In genomic region chr18:79488311-79489047, GRCh38 we compare ENCODE assay signal across 21 cellular contexts.
DNase-seq lines count a peak whose midpoint lies in the region; ATAC-seq and TF ChIP-seq lines count a peak whose summit lies in the region.
"Had no signal": no experiment of that assay in that cellular context is flagged by ENCODE, and none has a peak within 500 bp of the region (broad histone marks: within the 10 kb centered on the region; RNA-seq: fewer than 3 reads in every experiment).

No MANE protein-coding gene starts in this region.

- H2BK5ac ChIP-seq in neuronal stem cell (ENCODE audit: low read length), result peak overlapping the region; percentile 80

- H2BK12ac ChIP-seq in neuronal stem cell (ENCODE audit: low read length), result no peak overlapping the region

- H3K4me1 ChIP-seq in left ventricle myocardium inferior (peaks cover 17% of the 10 kb centered on the region), neuronal stem cell (ENCODE audit: control insufficient read depth in 2 of 2, insufficient read depth in 1 of 2, low read depth in 1 of 2, low read length in 2 of 2) (peaks cover 0 to 8% of the 10 kb centered on the region in 2 donors)
- H3K4me1 ChIP-seq: HAP-1 had no signal

- no peak overlapping the region for H2BK15ac ChIP-seq in neuronal stem cell (ENCODE audit: low read length)

- no peak overlapping the region for H2AFZ ChIP-seq in neuronal stem cell (ENCODE audit: low read length)

- peaks cover 0 to 7% of the 10 kb centered on the region in 2 donors for H3K4me1 Mint-ChIP-seq in natural killer cell treated with Interleukin-12 subunit alpha and Interleukin-12 subunit beta and Interleukin-15 and Interleukin-18, amount 100 ng/mL, for 72 hours (ENCODE audit: low read depth in 2 of 2)
- peaks cover 0 to 7% of the 10 kb centered on the region in 2 donors for H3K4me1 Mint-ChIP-seq in natural killer cell

- ATAC-seq in natural killer cell treated with Interleukin-12 subunit alpha and Interleukin-12 subunit beta and Interleukin-15 and Interleukin-18, amount 100 ng/mL, for 72 hours, result no peak
- no peak for ATAC-seq in natural killer cell
- ATAC-seq: activated CD4-positive, CD25-positive, alpha-beta regulatory T cell treated with anti-CD3 and anti-CD28 coated beads, Interleukin-2, amount 50 U/mL, for 24 hours had no signal

- no peaks in the 10 kb centered on the region for H3K9me3 Mint-ChIP-seq in natural killer cell treated with Interleukin-12 subunit alpha and Interleukin-12 subunit beta and Interleukin-15 and Interleukin-18, amount 100 ng/mL, for 72 hours
- H3K9me3 Mint-ChIP-seq in natural killer cell, result no peaks in the 10 kb centered on the region
- H3K9me3 Mint-ChIP-seq: activated CD4-positive, alpha-beta memory T cell treated with anti-CD3 and anti-CD28 coated beads, Interleukin-2, amount 10 ng/mL, durations not matched to agents 7 days and 5 days had no signal

- H3K9me3 ChIP-seq in left ventricle myocardium inferior (replicated peaks) (no peaks in the 10 kb centered on the region), neuronal stem cell (replicated peaks in 1 of 2; ENCODE audit: control insufficient read depth in 2 of 2, insufficient read depth in 1 of 2, low read depth in 1 of 2, low read length in 2 of 2) (no peaks in the 10 kb centered on the region)
- H3K9me3 ChIP-seq: HAP-1 had no signal

- H3K27ac ChIP-seq in left ventricle myocardium inferior (replicated peaks) (no peak overlapping the region), neuronal stem cell (replicated peaks; ENCODE audit: low read length) (no peak overlapping the region)

- no peak overlapping the region for H3K4me2 ChIP-seq in neuronal stem cell (ENCODE audit: insufficient read depth, low read length, poor library complexity, severe bottlenecking)

- H3K36me3 ChIP-seq in left ventricle myocardium inferior (peaks cover 19% of the 10 kb centered on the region), neuronal stem cell (replicated peaks in 1 of 2; ENCODE audit: control insufficient read depth in 2 of 2, insufficient read depth in 2 of 2, low read length in 2 of 2) (no peaks in the 10 kb centered on the region)
- H3K36me3 ChIP-seq: HAP-1 had no signal

- H3K27me3 ChIP-seq in left ventricle myocardium inferior (ENCODE audit: low read depth) (no peaks in the 10 kb centered on the region), neuronal stem cell (ENCODE audit: control insufficient read depth in 3 of 3, insufficient read depth in 3 of 3, low read depth in 1 of 3, low read length in 3 of 3) (no peaks in the 10 kb centered on the region)

- no peak overlapping the region for H3K4me3 Mint-ChIP-seq in natural killer cell treated with Interleukin-12 subunit alpha and Interleukin-12 subunit beta and Interleukin-15 and Interleukin-18, amount 100 ng/mL, for 72 hours
- no peak overlapping the region for H3K4me3 Mint-ChIP-seq in natural killer cell
- H3K4me3 Mint-ChIP-seq: activated CD4-positive, alpha-beta memory T cell treated with anti-CD3 and anti-CD28 coated beads, Interleukin-2, amount 10 ng/mL, durations not matched to agents 7 days and 5 days had no signal

- H3K23ac ChIP-seq in neuronal stem cell (ENCODE audit: low read depth, low read length, poor library complexity), result peak overlapping the region; percentile 2

- peak overlapping the region; percentile 12 for H3K9ac ChIP-seq in neuronal stem cell (ENCODE audit: low read depth, low read length, poor library complexity)

- H2BK120ac ChIP-seq in neuronal stem cell (ENCODE audit: low read depth, low read length), result no peak overlapping the region

- no peaks in the 10 kb centered on the region for H3K27me3 Mint-ChIP-seq in natural killer cell treated with Interleukin-12 subunit alpha and Interleukin-12 subunit beta and Interleukin-15 and Interleukin-18, amount 100 ng/mL, for 72 hours
- H3K27me3 Mint-ChIP-seq in natural killer cell (ENCODE audit: low read depth in 2 of 2), result no peaks in the 10 kb centered on the region
- H3K27me3 Mint-ChIP-seq: activated CD4-positive, alpha-beta memory T cell treated with anti-CD3 and anti-CD28 coated beads, Interleukin-2, amount 10 ng/mL, durations not matched to agents 7 days and 5 days had no signal

- H4K8ac ChIP-seq in neuronal stem cell (ENCODE audit: low read depth, low read length), result no peak overlapping the region

- peak; percentile 48 for DNase-seq in natural killer cell treated with Interleukin-12 subunit alpha and Interleukin-12 subunit beta and Interleukin-15 and Interleukin-18, amount 100 ng/mL, for 72 hours (ENCODE audit: low spot score)
- DNase-seq in natural killer cell, result no peak
- peak; percentile 9 for DNase-seq in left ventricle myocardium inferior
- no peak for DNase-seq in neuronal stem cell (ENCODE audit: low spot score)
- DNase-seq in stimulated activated CD4-positive, alpha-beta T cell treated with anti-CD3 and anti-CD28 coated beads, Interleukin-2, amount 100 ng/mL, for 24 hours, result no peak
- DNase-seq in stimulated activated CD4-positive, alpha-beta T cell treated with anti-CD3 and anti-CD28 coated beads, Interleukin-2, amount 100 ng/mL, for 48 hours, result no peak
- no peak for DNase-seq in COLO829 (ENCODE audit: low spot score)
- DNase-seq in central memory CD4-positive, alpha-beta T cell, result no peak
- DNase-seq: activated CD4-positive, alpha-beta memory T cell treated with anti-CD3 and anti-CD28 coated beads, Interleukin-2, amount 10 ng/mL, durations not matched to agents 7 days and 5 days; activated effector memory CD4-positive, alpha-beta T cell treated with anti-CD3 and anti-CD28 coated beads, Interleukin-2, amount 50 U/mL, for 16 hours; activated T-cell treated with anti-CD3 and anti-CD28 coated beads, Interleukin-2, amount 50 U/mL, for 1 hour; C1 segment of cervical spinal cord; effector CD4-positive, alpha-beta T cell; MM.1S; NCI-H2081; NCI-H226; NCI-H69; stimulated activated CD4-positive, alpha-beta T cell treated with anti-CD3 and anti-CD28 coated beads, Interleukin-4, amount 100 ng/mL, for 1 hour; substantia nigra had no signal

- H3K14ac ChIP-seq in neuronal stem cell (ENCODE audit: low read length), result no peak overlapping the region

- TF ChIP-seq CTCF in natural killer cell (IDR thresholded peaks at IDR 0.05) (no peak), left ventricle myocardium inferior (IDR thresholded peaks at IDR 0.05; ENCODE audit: borderline replicate concordance) (no peak)

- no peak overlapping the region for H4K91ac ChIP-seq in neuronal stem cell (ENCODE audit: low read depth, low read length, poor library complexity)

- peaks cover 4% of the 10 kb centered on the region for H3K79me1 ChIP-seq in neuronal stem cell (ENCODE audit: low read depth, low read length)

- peak overlapping the region; percentile 63 for H3K18ac ChIP-seq in neuronal stem cell (ENCODE audit: low read length)

- peak overlapping the region; percentile 2 for H3K4ac ChIP-seq in neuronal stem cell (ENCODE audit: low read length)

- H3K36me3 Mint-ChIP-seq in natural killer cell treated with Interleukin-12 subunit alpha and Interleukin-12 subunit beta and Interleukin-15 and Interleukin-18, amount 100 ng/mL, for 72 hours, result no peaks in the 10 kb centered on the region
- H3K36me3 Mint-ChIP-seq in natural killer cell, result no peaks in the 10 kb centered on the region

- no peak overlapping the region for H3K27ac Mint-ChIP-seq in natural killer cell treated with Interleukin-12 subunit alpha and Interleukin-12 subunit beta and Interleukin-15 and Interleukin-18, amount 100 ng/mL, for 72 hours
- no peak overlapping the region for H3K27ac Mint-ChIP-seq in natural killer cell
- H3K27ac Mint-ChIP-seq: activated CD4-positive, alpha-beta memory T cell treated with anti-CD3 and anti-CD28 coated beads, Interleukin-2, amount 10 ng/mL, durations not matched to agents 7 days and 5 days had no signal

- intact Hi-C loops in natural killer cell (cut with micrococcal nuclease) (no loop called here), left ventricle myocardium inferior (cut with micrococcal nuclease) (no loop called here)

- H3K4me3 ChIP-seq in left ventricle myocardium inferior, result no peak overlapping the region
- H3K4me3 ChIP-seq in neuronal stem cell (ENCODE audit: low read length in 2 of 2), result no peak overlapping the region
- H3K4me3 ChIP-seq: HAP-1 had no signal

- WGBS in neuronal stem cell (ENCODE audit: extremely low coverage in 2 of 2, insufficient read length in 2 of 2, insufficient replicate concordance in 1 of 2), 2 donors, result no CpG with 5 or more reads among the region's 26 CpGs

- H2AK5ac ChIP-seq in neuronal stem cell (ENCODE audit: low read depth, low read length), result peak overlapping the region; percentile 25

Comparison
In these comparisons a context has a peak if more than half of its experiments do, and no peak if none do; other contexts are left out.
1. DNase-seq: peak in natural killer cell treated with Interleukin-12 subunit alpha and Interleukin-12 subunit beta and Interleukin-15 and Interleukin-18, amount 100 ng/mL, for 72 hours (single experiment) and left ventricle myocardium inferior (single experiment); none in natural killer cell (single experiment), neuronal stem cell (single experiment), stimulated activated CD4-positive, alpha-beta T cell treated with anti-CD3 and anti-CD28 coated beads, Interleukin-2, amount 100 ng/mL, for 24 hours (0 of 2), stimulated activated CD4-positive, alpha-beta T cell treated with anti-CD3 and anti-CD28 coated beads, Interleukin-2, amount 100 ng/mL, for 48 hours (0 of 2), COLO829 (single experiment) and central memory CD4-positive, alpha-beta T cell (single experiment).